8 cellular contexts compared by ENCODE assay signal in the genomic region with DNA sequence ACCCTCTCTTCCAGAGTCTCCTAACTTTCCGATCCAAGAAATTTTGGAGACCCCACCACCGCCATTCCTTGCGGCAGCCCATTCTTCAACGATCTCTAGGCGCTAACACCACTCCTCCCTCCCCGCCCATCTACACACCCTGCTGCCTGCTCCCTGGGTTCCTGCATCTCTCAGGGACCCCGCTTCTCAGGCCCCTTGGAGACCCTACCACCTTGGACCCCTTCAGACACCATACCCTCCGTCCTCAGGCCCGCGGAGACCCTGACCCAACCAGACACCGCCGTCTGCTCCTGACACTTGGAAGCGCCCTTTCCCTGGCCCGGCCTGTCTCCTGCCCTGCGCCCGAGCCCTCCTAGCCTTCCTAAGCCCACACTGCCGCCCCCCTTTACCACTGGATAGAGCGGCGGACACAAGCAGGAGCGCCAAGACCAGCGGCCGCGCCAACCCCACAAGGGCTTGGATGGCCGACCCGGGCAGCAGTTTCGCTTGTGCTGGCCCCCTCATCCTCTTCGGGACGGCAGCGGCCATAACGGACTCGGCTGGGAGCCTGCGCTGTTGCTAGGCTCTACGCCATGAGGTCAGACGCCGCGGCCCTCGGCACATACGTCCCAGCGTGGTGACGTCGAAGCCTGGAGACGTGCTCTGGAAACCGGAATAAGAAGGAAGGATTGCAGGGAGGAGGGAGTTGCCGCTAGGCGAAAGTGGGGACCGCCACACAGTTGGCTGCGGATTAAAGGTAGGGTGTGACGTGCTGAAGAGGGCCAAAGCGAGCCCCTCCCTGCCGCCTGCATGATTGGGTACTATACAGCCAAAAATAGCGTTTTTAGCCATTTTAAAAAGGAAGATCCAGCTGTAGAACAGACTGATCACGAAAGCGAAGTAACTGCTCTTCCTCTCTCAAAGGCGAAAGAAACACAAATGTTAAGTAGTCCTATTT. TPM values are rescaled to one million over a fixed set of nuclear protein-coding genes. Genes with fewer than 3 reads are reported as not detected.
DNase-seq lines count a peak whose midpoint lies in the region; ATAC-seq and TF ChIP-seq lines count a peak whose summit lies in the region.

TSS of gene C5orf15 (minus strand) at position 569 of the 937 bp plus-strand sequence. CDS start at position 528, 41 bp downstream.

- H3K9me3 ChIP-seq in breast epithelium (no peaks in the 10 kb centered on the region), iPS-18c (ENCODE audit: control insufficient read depth, insufficient read depth, low read length) (no peaks in the 10 kb centered on the region), skeletal muscle tissue (ENCODE audit: control insufficient read depth in 3 of 3, low read length in 3 of 3) (no peaks in the 10 kb centered on the region)

- peak; percentile 73 for TF ChIP-seq POLR2A in breast epithelium (IDR thresholded peaks at IDR 0.05)

- ATAC-seq in GM18870 (IDR thresholded peaks at IDR 0.05; ENCODE audit: unreplicated experiment): peak; percentile 94
- ATAC-seq in HG03135 (IDR thresholded peaks at IDR 0.05; ENCODE audit: unreplicated experiment): peak; percentile 98

- TF ChIP-seq CTCF in VCaP (conservative IDR thresholded peaks at IDR 0.05) (0 out of 2 replicates have a peak, but pooled peaks have one; percentile 16), breast epithelium (IDR thresholded peaks at IDR 0.05) (peak; percentile 11 to 48 (median 44))

- intact Hi-C loops in breast epithelium (cut with DNase I; ENCODE audit: low total_unique reads): no loop called here

- no peaks in the 10 kb centered on the region for H3K4me1 ChIP-seq in breast epithelium
- H3K4me1 ChIP-seq in skeletal muscle tissue (ENCODE audit: control insufficient read depth in 3 of 3, insufficient read depth in 3 of 3, low read length in 3 of 3): peaks cover 9 to 21% (median 16%) of the 10 kb centered on the region in 3 donors

- peak within 1 kb of the TSS; percentile 84 for H3K27ac ChIP-seq in VCaP
- H3K27ac ChIP-seq in breast epithelium: peak within 1 kb of the TSS; percentile 94 to 98
- peak within 1 kb of the TSS; percentile 97 for H3K27ac ChIP-seq in skeletal muscle tissue (ENCODE audit: low read depth, low read length)

- H3K27me3 ChIP-seq in breast epithelium (no peaks in the 10 kb centered on the region), skeletal muscle tissue (ENCODE audit: control insufficient read depth in 3 of 3, insufficient read depth in 3 of 3, low read length in 3 of 3) (no peaks in the 10 kb centered on the region)

- H3K36me3 ChIP-seq in breast epithelium (no peaks in the 10 kb centered on the region), skeletal muscle tissue (ENCODE audit: control insufficient read depth in 3 of 3, insufficient read depth in 3 of 3, low read length in 3 of 3) (peaks cover 7 to 12% (median 12%) of the 10 kb centered on the region in 3 donors)

- peak; percentile 96 for DNase-seq in ACHN
- DNase-seq in NCI-H2196 treated with DMSO at 0.1 percent for 48 hours (lab: John Stamatoyannopoulos, UW; ENCODE audit: unreplicated experiment): peak; percentile 92
- DNase-seq in breast epithelium (ENCODE audit: low spot score in 2 of 2): peak; percentile 92 to 93

- peak within 1 kb of the TSS; percentile 69 to 95 (median 73) for H3K4me3 ChIP-seq in breast epithelium
- peak within 1 kb of the TSS; percentile 96 for H3K4me3 ChIP-seq in iPS-18c (ENCODE audit: insufficient read depth, low read depth, low read length)
- H3K4me3 ChIP-seq in skeletal muscle tissue (ENCODE audit: low read length in 3 of 3): peak within 1 kb of the TSS; percentile 97 to 98 (median 97)

- in situ Hi-C loops in ACHN (cut with HindIII; ENCODE audit: low pct_ligation_motif_present, low pct_unique_long_range_greater_than_20kb, low sequenced_read_pairs): no loop called here

- peak within 1 kb of the TSS; percentile 94 to 99 (median 98) for H3K9ac ChIP-seq in skeletal muscle tissue (ENCODE audit: low read depth in 1 of 3, low read length in 3 of 3)

RNA-seq across cellular contexts. Expression of gene C5orf15, which starts in this region (rescaled TPM):
- 10 to 100 TPM; 40.6 to 68.9 (median 41.0) TPM for total RNA-seq in breast epithelium
- 43.3 TPM for total RNA-seq in skeletal muscle tissue

Comparison
In these comparisons a context has a peak if more than half of its experiments do, and no peak if none do; other contexts are left out.
1. Peak in every context shown above with its lines: DNase-seq, ATAC-seq, H3K4me3 ChIP-seq and H3K27ac ChIP-seq.